Comparison of ENCODE assay signal across 9 cellular contexts in genomic region chr1:41495171-41495948, GRCh38. TPM values are rescaled to one million over a fixed set of nuclear protein-coding genes. Genes with fewer than 3 reads are reported as not detected.
A peak's percentile ranks its signal among the peaks of the same experiment; 100 is the strongest.
DNase-seq lines count a peak whose midpoint lies in the region; ATAC-seq and TF ChIP-seq lines count a peak whose summit lies in the region.
"Had no signal": no experiment of that assay in that cellular context is flagged by ENCODE, and none has a peak within 500 bp of the region (broad histone marks: within the 10 kb centered on the region; RNA-seq: fewer than 3 reads in every experiment).

No MANE protein-coding gene starts in this region.

- no peaks in the 10 kb centered on the region for H3K9me3 ChIP-seq in muscle layer of duodenum (ENCODE audit: control insufficient read depth in 1 of 2, low read length in 2 of 2)

- peak; percentile 49 for DNase-seq in NCI-H2171 treated with DMSO at 0.1 percent for 48 hours (lab: John Stamatoyannopoulos, UW)
- DNase-seq in NCI-H2171 (lab: John Stamatoyannopoulos, UW), result no peak
- DNase-seq in NOMO-1 treated with DMSO at 0.1 percent for 48 hours (lab: John Stamatoyannopoulos, UW; ENCODE audit: unreplicated experiment), result peak; percentile 30
- no peak for DNase-seq in omental fat pad (ENCODE audit: low spot score)
- no peak for DNase-seq in activated CD4-positive, CD25-positive, alpha-beta regulatory T cell (lab: John Stamatoyannopoulos, UW)
- DNase-seq in A172 (ENCODE audit: low spot score), result no peak

- peaks cover 0 to 18% of the 10 kb centered on the region in 2 donors for H3K4me1 ChIP-seq in muscle layer of duodenum (ENCODE audit: control insufficient read depth in 1 of 2, insufficient read depth in 2 of 2, low read length in 2 of 2)

- no peaks in the 10 kb centered on the region for H3K27me3 ChIP-seq in muscle layer of duodenum (ENCODE audit: low read depth, low read length)

- peak overlapping the region in 1 of 2 donors; percentile 36 for H3K4me3 ChIP-seq in muscle layer of duodenum (ENCODE audit: low read depth in 1 of 2, low read length in 2 of 2)

- no peaks in the 10 kb centered on the region for H3K36me3 ChIP-seq in muscle layer of duodenum (ENCODE audit: control insufficient read depth in 1 of 2, insufficient read depth in 2 of 2, low read length in 2 of 2)

- no peak for ATAC-seq in omental fat pad (ENCODE audit: low FRiP score)

- no peak for TF ChIP-seq CTCF in omental fat pad (IDR thresholded peaks at IDR 0.05)

- peak overlapping the region; percentile 7 for H3K27ac ChIP-seq in cingulate gyrus (ENCODE audit: low read depth, low read length)
- H3K27ac ChIP-seq in muscle layer of duodenum (ENCODE audit: low read length), result peak overlapping the region; percentile 31

RNA-seq across cellular contexts. Expression of gene EDN2, which starts 10.9 kb away (rescaled TPM):
- total RNA-seq in omental fat pad, result not detected
- 1.3 and 2.6 TPM in 2 replicates for total RNA-seq in A172 (2014; rRNA removed; shearing (Covaris generic))
- total RNA-seq: activated naive CD4-positive, alpha-beta T cell treated with anti-CD3 and anti-CD28 coated beads, Interleukin-2, amount 50 U/mL, for 72 hours had no signal

Comparison
In these comparisons a context has a peak if more than half of its experiments do, and no peak if none do; other contexts are left out.
1. DNase-seq: peak in NCI-H2171 treated with DMSO at 0.1 percent for 48 hours (single experiment) and NOMO-1 treated with DMSO at 0.1 percent for 48 hours (single experiment); none in NCI-H2171 (single experiment), omental fat pad (single experiment), activated CD4-positive, CD25-positive, alpha-beta regulatory T cell (0 of 4) and A172 (single experiment).